In the genomic region with DNA sequence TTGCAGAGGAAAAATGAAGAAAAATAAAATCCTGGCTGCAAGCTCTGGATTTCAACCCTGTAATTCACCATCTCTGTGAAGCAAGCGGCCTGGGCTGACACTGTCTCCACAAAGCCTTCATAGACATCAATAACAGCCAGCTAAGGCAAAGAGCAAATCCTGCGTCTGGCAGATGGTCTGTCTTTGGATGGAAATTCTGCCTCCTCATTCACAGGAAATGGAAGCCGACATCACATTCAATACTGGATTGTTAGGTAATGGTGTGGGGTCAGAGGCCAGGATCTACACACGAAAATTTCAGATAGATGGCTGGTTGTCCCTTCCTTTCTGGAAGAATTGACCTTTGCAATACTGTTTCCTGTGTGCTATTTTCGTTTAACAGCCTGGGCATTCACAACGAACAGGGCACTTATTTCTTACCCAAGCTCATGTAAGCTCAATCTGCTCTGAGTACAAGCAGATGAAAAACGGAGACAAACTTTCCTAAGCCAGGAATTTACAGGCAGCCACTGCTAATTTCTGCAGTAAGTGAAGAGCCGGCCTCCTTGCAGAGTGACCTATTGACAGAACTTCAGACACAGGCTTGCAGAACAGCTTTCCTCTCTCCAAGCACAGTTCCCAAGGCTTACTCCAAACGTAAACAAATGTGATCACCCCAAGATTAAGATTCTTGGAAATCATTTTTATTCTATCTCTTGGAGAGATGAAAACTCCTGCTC, we compare ENCODE assay signal across 13 cellular contexts. TPM values are rescaled to one million over a fixed set of nuclear protein-coding genes. Genes with fewer than 3 reads are reported as not detected.
DNase-seq lines count a peak whose midpoint lies in the region; ATAC-seq and TF ChIP-seq lines count a peak whose summit lies in the region.
"Had no signal": no experiment of that assay in that cellular context is flagged by ENCODE, and none has a peak within 500 bp of the region (broad histone marks: within the 10 kb centered on the region; RNA-seq: fewer than 3 reads in every experiment).

No MANE protein-coding gene starts in this region.

- no peak overlapping the region for H2AFZ ChIP-seq in neuron (ENCODE audit: low read depth, low read length)

- ATAC-seq in GM18520 (IDR thresholded peaks at IDR 0.05; ENCODE audit: unreplicated experiment) = no peak
- ATAC-seq in GM19324 (IDR thresholded peaks at IDR 0.05; ENCODE audit: low FRiP score, unreplicated experiment) = no peak
- no peak for ATAC-seq in activated CD4-positive, CD25-positive, alpha-beta regulatory T cell treated with anti-CD3 and anti-CD28 coated beads, Interleukin-2, amount 50 U/mL, for 24 hours
- ATAC-seq: activated naive CD8-positive, alpha-beta T cell treated with anti-CD3 and anti-CD28 coated beads, Interleukin-2, amount 50 U/mL, for 24 hours; foreskin keratinocyte; GM12878 had no signal

- in situ Hi-C loops in SK-MEL-5 (cut with HindIII; ENCODE audit: low pct_unique_long_range_greater_than_20kb, low sequenced_read_pairs) = no loop called here

- DNase-seq in COLO829 (ENCODE audit: low spot score) (peak; percentile 64), SK-MEL-5 (ENCODE audit: low read depth, low spot score) (peak; percentile 62), fibroblast of peridontal ligament (ENCODE audit: extremely low read depth) (peak; percentile 45), BE2C (no peak)
- DNase-seq: activated naive CD8-positive, alpha-beta T cell treated with anti-CD3 and anti-CD28 coated beads, Interleukin-2, amount 50 U/mL, for 24 hours; foreskin keratinocyte; NCI-H1930 had no signal

- peaks cover 5% of the 10 kb centered on the region for H3K9me3 ChIP-seq in neuron (ENCODE audit: low read length)
- no peaks in the 10 kb centered on the region for H3K9me3 ChIP-seq in BE2C

- H3K36me3 ChIP-seq in neuron (ENCODE audit: insufficient read depth, low read length) (no peaks in the 10 kb centered on the region), BE2C (no peaks in the 10 kb centered on the region)

- H3K4me1 ChIP-seq in neuron (ENCODE audit: insufficient read depth, low read length) = peaks cover 25% of the 10 kb centered on the region
- H3K4me1 ChIP-seq in BE2C = peaks cover 13% of the 10 kb centered on the region
- H3K4me1 ChIP-seq: foreskin keratinocyte had no signal

- H3K27me3 ChIP-seq in neuron (ENCODE audit: insufficient read depth, low read length) (peaks cover 20% of the 10 kb centered on the region), BE2C (no peaks in the 10 kb centered on the region)

- H3K4me3 ChIP-seq in neuron (ENCODE audit: low read length) = peak overlapping the region; percentile 11
- H3K4me3 ChIP-seq in BE2C (ENCODE audit: low read depth, low read length) = no peak overlapping the region
- H3K4me3 ChIP-seq: coronary artery, GM12878 had no signal

- TF ChIP-seq CTCF in BE2C (IDR thresholded peaks at IDR 0.05; ENCODE audit: low read depth, low read length) = no peak

RNA-seq across cellular contexts. Expression of a gene that starts 3.0 kb away (rescaled TPM):
- 0.35 and 0.87 TPM in 2 replicates for total RNA-seq in SK-MEL-5 (2014; rRNA removed; shearing (Covaris generic))
- 0.68 and 1.2 TPM in 2 replicates for polyA plus RNA-seq in SK-MEL-5 (2015; cell fraction: cytosol; rRNA removed)
- 1.7 and 3.3 TPM in 2 replicates for polyA plus RNA-seq in SK-MEL-5 (2015; cell fraction: nucleus; rRNA removed)
- polyA plus RNA-seq in BE2C (2012; ENCODE audit: insufficient read depth, insufficient read length, low read depth) = 67.4 TPM
